In genomic region chr5:123813937-123814624, GRCh38 we compare ENCODE assay signal across 8 cellular contexts.
DNase-seq lines count a peak whose midpoint lies in the region; ATAC-seq and TF ChIP-seq lines count a peak whose summit lies in the region.

No MANE protein-coding gene starts in this region.

- H3K4me3 Mint-ChIP-seq in natural killer cell, result no peak overlapping the region

- DNase-seq in NCI-H2107 treated with DMSO at 0.1 percent for 48 hours (lab: John Stamatoyannopoulos, UW; ENCODE audit: unreplicated experiment) (peak; percentile 22), NCI-H2107 (lab: John Stamatoyannopoulos, UW) (no peak), NCI-H524 treated with DMSO at 0.1 percent for 48 hours (lab: John Stamatoyannopoulos, UW) (peak; percentile 64), epithelial cell of esophagus (ENCODE audit: low read depth) (peak; percentile 44), pulmonary artery endothelial cell (ENCODE audit: low read depth, low spot score) (peak; percentile 20), natural killer cell (no peak)

- peaks cover 2 to 5% of the 10 kb centered on the region in 2 donors for H3K9me3 Mint-ChIP-seq in natural killer cell

- H3K27me3 Mint-ChIP-seq in natural killer cell (ENCODE audit: low read depth in 2 of 2), result no peaks in the 10 kb centered on the region

- H3K4me1 Mint-ChIP-seq in natural killer cell, result no peaks in the 10 kb centered on the region

- H3K27ac Mint-ChIP-seq in natural killer cell, result no peak overlapping the region

- intact Hi-C loops in natural killer cell (cut with micrococcal nuclease), result no loop called here

- H3K4me3 ChIP-seq in epithelial cell of esophagus (ENCODE audit: low read length), result no peak overlapping the region

- TF ChIP-seq CTCF in epithelial cell of esophagus (IDR thresholded peaks at IDR 0.05; ENCODE audit: insufficient read depth, low read depth, low read length, missing control alignments) (no peak), natural killer cell (IDR thresholded peaks at IDR 0.05) (no peak)

- no peak for ATAC-seq in GM21723 (IDR thresholded peaks at IDR 0.05; ENCODE audit: unreplicated experiment)
- no peak for ATAC-seq in natural killer cell
- ATAC-seq in HG03095 (IDR thresholded peaks at IDR 0.05; ENCODE audit: unreplicated experiment), result no peak

- no peaks in the 10 kb centered on the region for H3K36me3 Mint-ChIP-seq in natural killer cell

Comparison
In these comparisons a context has a peak if more than half of its experiments do, and no peak if none do; other contexts are left out.
1. DNase-seq: peak in NCI-H2107 treated with DMSO at 0.1 percent for 48 hours (single experiment), NCI-H524 treated with DMSO at 0.1 percent for 48 hours (single experiment), epithelial cell of esophagus (single experiment) and pulmonary artery endothelial cell (single experiment); none in NCI-H2107 (single experiment) and natural killer cell (single experiment).